In the genomic region with DNA sequence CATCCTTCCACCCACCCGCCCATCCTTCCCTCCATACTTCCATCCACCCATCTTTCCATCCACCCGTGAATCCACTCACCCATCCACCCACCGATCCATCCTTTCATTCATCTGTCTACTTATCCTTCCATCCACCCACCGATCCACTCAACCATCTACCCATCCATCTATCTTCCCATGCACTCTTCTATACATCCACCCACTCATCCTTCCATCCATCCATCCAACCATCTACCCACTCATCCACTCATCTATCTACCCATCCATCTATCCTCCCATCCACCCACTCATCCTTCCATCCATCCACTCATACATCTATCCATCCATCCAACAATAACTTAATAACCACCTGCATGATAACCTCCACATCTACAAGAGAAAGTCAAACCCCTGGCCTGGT, we compare ENCODE assay signal across 36 cellular contexts. TPM values are rescaled to one million over a fixed set of nuclear protein-coding genes. Genes with fewer than 3 reads are reported as not detected.
"Had no signal": no experiment of that assay in that cellular context is flagged by ENCODE, and none has a peak within 500 bp of the region (broad histone marks: within the 10 kb centered on the region; RNA-seq: fewer than 3 reads in every experiment).

No MANE protein-coding gene starts in this region.

- H3K9me3 Mint-ChIP-seq: activated B cell treated with CpG ODN at 0.5 μM for 24 hours; activated CD4-positive, alpha-beta memory T cell treated with anti-CD3 and anti-CD28 coated beads, Interleukin-2, amount 10 ng/mL, durations not matched to agents 7 days and 5 days; activated CD4-positive, alpha-beta T cell treated with anti-CD3 and anti-CD28 coated beads, Interleukin-2, amount 10 ng/mL, durations not matched to agents 7 days and 5 days; activated naive CD4-positive, alpha-beta T cell treated with anti-CD3 and anti-CD28 coated beads for 36 hours; activated naive CD4-positive, alpha-beta T cell treated with anti-CD3 and anti-CD28 coated beads, Interleukin-2, amount 50 U/mL, for 72 hours; activated naive CD8-positive, alpha-beta T cell treated with anti-CD3 and anti-CD28 coated beads for 36 hours; activated T-cell treated with anti-CD3 and anti-CD28 coated beads, Interleukin-2, amount 50 U/mL, for 24 hours; activated T-helper 17 cell treated with anti-CD3 and anti-CD28 coated beads, Interleukin-2, amount 50 U/mL, for 72 hours; brain; central memory CD8-positive, alpha-beta T cell; T-helper 1 cell treated with Interleukin-12 subunit alpha and Interleukin-12 subunit beta and Interleukin-4 antibody, amounts not matched to agents 30 μg/mL and 1 μg/mL, for 36 hours; T-helper 2 cell treated with Interferon-gamma antibody and Interleukin-4, amounts not matched to agents 5 μg/mL and 100 μg/mL, for 36 hours had no signal

- H3K36me3 ChIP-seq: adrenal gland, cardiac muscle cell had no signal

- H3K4me1 ChIP-seq: adrenal gland had no signal

- H3K4me3 Mint-ChIP-seq: activated B cell treated with CpG ODN at 0.5 μM for 24 hours; activated CD4-positive, alpha-beta memory T cell treated with anti-CD3 and anti-CD28 coated beads, Interleukin-2, amount 10 ng/mL, durations not matched to agents 7 days and 5 days; activated CD4-positive, alpha-beta T cell treated with anti-CD3 and anti-CD28 coated beads for 36 hours; activated CD4-positive, alpha-beta T cell treated with anti-CD3 and anti-CD28 coated beads, Interleukin-2, amount 10 ng/mL, durations not matched to agents 7 days and 5 days; activated CD8-positive, alpha-beta memory T cell treated with anti-CD3 and anti-CD28 coated beads, Interleukin-2, amount 10 ng/mL, durations not matched to agents 7 days and 5 days; activated CD8-positive, alpha-beta T cell treated with anti-CD3 and anti-CD28 coated beads, Interleukin-2, amount 10 ng/mL, durations not matched to agents 7 days and 5 days; activated naive CD4-positive, alpha-beta T cell treated with anti-CD3 and anti-CD28 coated beads for 36 hours; activated naive CD8-positive, alpha-beta T cell treated with anti-CD3 and anti-CD28 coated beads for 36 hours; activated T-cell treated with anti-CD3 and anti-CD28 coated beads, Interleukin-2, amount 50 U/mL, for 24 hours; activated T-helper 17 cell treated with anti-CD3 and anti-CD28 coated beads, Interleukin-2, amount 50 U/mL, for 72 hours; brain; central memory CD8-positive, alpha-beta T cell; T-helper 1 cell treated with Interleukin-12 subunit alpha and Interleukin-12 subunit beta and Interleukin-4 antibody, amounts not matched to agents 30 μg/mL and 1 μg/mL, for 36 hours; T-helper 2 cell treated with Interferon-gamma antibody and Interleukin-4, amounts not matched to agents 5 μg/mL and 100 μg/mL, for 36 hours had no signal

- H3K27ac ChIP-seq: adrenal gland, cardiac muscle cell, VCaP had no signal

- H3K4me3 ChIP-seq: adrenal gland, cardiac muscle cell had no signal

- ATAC-seq: activated CD4-positive, alpha-beta T cell treated with anti-CD3 and anti-CD28 coated beads for 36 hours; activated CD8-positive, alpha-beta memory T cell treated with anti-CD3 and anti-CD28 coated beads, Interleukin-2, amount 10 ng/mL, durations not matched to agents 7 days and 5 days; activated CD8-positive, alpha-beta T cell treated with anti-CD3 and anti-CD28 coated beads, Interleukin-2, amount 10 ng/mL, durations not matched to agents 7 days and 5 days; activated naive CD4-positive, alpha-beta T cell treated with anti-CD3 and anti-CD28 coated beads, Interleukin-2, amount 50 U/mL, for 72 hours; activated T-helper 17 cell treated with anti-CD3 and anti-CD28 coated beads, Interleukin-2, amount 50 U/mL, for 72 hours had no signal

- H3K36me3 Mint-ChIP-seq: activated CD8-positive, alpha-beta memory T cell treated with anti-CD3 and anti-CD28 coated beads, Interleukin-2, amount 10 ng/mL, durations not matched to agents 7 days and 5 days; activated naive CD4-positive, alpha-beta T cell treated with anti-CD3 and anti-CD28 coated beads, Interleukin-2, amount 50 U/mL, for 72 hours; activated naive CD8-positive, alpha-beta T cell treated with anti-CD3 and anti-CD28 coated beads for 36 hours; brain had no signal

- FAIRE-seq: TTC549 had no signal

- H3K27me3 Mint-ChIP-seq: activated CD4-positive, alpha-beta T cell treated with anti-CD3 and anti-CD28 coated beads, Interleukin-2, amount 10 ng/mL, durations not matched to agents 7 days and 5 days; activated CD8-positive, alpha-beta memory T cell treated with anti-CD3 and anti-CD28 coated beads, Interleukin-2, amount 10 ng/mL, durations not matched to agents 7 days and 5 days had no signal

- H3K27ac Mint-ChIP-seq: activated B cell treated with CpG ODN at 0.5 μM for 24 hours; activated CD4-positive, alpha-beta memory T cell treated with anti-CD3 and anti-CD28 coated beads, Interleukin-2, amount 10 ng/mL, durations not matched to agents 7 days and 5 days; activated CD4-positive, alpha-beta T cell treated with anti-CD3 and anti-CD28 coated beads for 36 hours; activated CD4-positive, alpha-beta T cell treated with anti-CD3 and anti-CD28 coated beads, Interleukin-2, amount 10 ng/mL, durations not matched to agents 7 days and 5 days; activated CD8-positive, alpha-beta memory T cell treated with anti-CD3 and anti-CD28 coated beads, Interleukin-2, amount 10 ng/mL, durations not matched to agents 7 days and 5 days; activated CD8-positive, alpha-beta T cell treated with anti-CD3 and anti-CD28 coated beads, Interleukin-2, amount 10 ng/mL, durations not matched to agents 7 days and 5 days; activated naive CD4-positive, alpha-beta T cell treated with anti-CD3 and anti-CD28 coated beads for 36 hours; activated naive CD4-positive, alpha-beta T cell treated with anti-CD3 and anti-CD28 coated beads, Interleukin-2, amount 50 U/mL, for 72 hours; activated naive CD8-positive, alpha-beta T cell treated with anti-CD3 and anti-CD28 coated beads for 36 hours; activated T-cell treated with anti-CD3 and anti-CD28 coated beads, Interleukin-2, amount 50 U/mL, for 24 hours; activated T-helper 17 cell treated with anti-CD3 and anti-CD28 coated beads, Interleukin-2, amount 50 U/mL, for 72 hours; T-helper 1 cell treated with Interleukin-12 subunit alpha and Interleukin-12 subunit beta and Interleukin-4 antibody, amounts not matched to agents 30 μg/mL and 1 μg/mL, for 36 hours; T-helper 2 cell treated with Interferon-gamma antibody and Interleukin-4, amounts not matched to agents 5 μg/mL and 100 μg/mL, for 36 hours had no signal

- DNase-seq: activated B cell treated with CpG ODN at 0.5 μM for 24 hours; activated CD4-positive, alpha-beta memory T cell treated with anti-CD3 and anti-CD28 coated beads, Interleukin-2, amount 10 ng/mL, durations not matched to agents 7 days and 5 days; activated CD4-positive, alpha-beta T cell treated with anti-CD3 and anti-CD28 coated beads for 1 hour; activated CD4-positive, alpha-beta T cell treated with anti-CD3 and anti-CD28 coated beads for 36 hours; activated CD4-positive, alpha-beta T cell treated with anti-CD3 and anti-CD28 coated beads for 48 hours; activated CD4-positive, alpha-beta T cell treated with anti-CD3 and anti-CD28 coated beads, Interleukin-2, amount 10 ng/mL, durations not matched to agents 7 days and 5 days; activated CD4-positive, alpha-beta T cell treated with anti-CD3 and anti-CD28 coated beads, Interleukin-2, amount 50 U/mL, for 48 hours; activated CD8-positive, alpha-beta memory T cell treated with anti-CD3 and anti-CD28 coated beads for 24 hours; activated CD8-positive, alpha-beta memory T cell treated with anti-CD3 and anti-CD28 coated beads, Interleukin-2, amount 10 ng/mL, durations not matched to agents 7 days and 5 days; activated CD8-positive, alpha-beta memory T cell treated with anti-CD3 and anti-CD28 coated beads, Interleukin-2, amount 50 U/mL, for 48 hours; activated CD8-positive, alpha-beta T cell treated with anti-CD3 and anti-CD28 coated beads, Interleukin-2, amount 10 ng/mL, durations not matched to agents 7 days and 5 days; activated effector memory CD4-positive, alpha-beta T cell treated with anti-CD3 and anti-CD28 coated beads, Interleukin-2, amount 50 U/mL, for 16 hours; activated gamma-delta T cell treated with Interleukin-2 at 50 U/mL for 16 hours; activated naive CD4-positive, alpha-beta T cell; activated naive CD4-positive, alpha-beta T cell treated with anti-CD3 and anti-CD28 coated beads for 36 hours; activated naive CD4-positive, alpha-beta T cell treated with anti-CD3 and anti-CD28 coated beads, Interleukin-2, amount 50 U/mL, for 16 hours; activated naive CD8-positive, alpha-beta T cell treated with anti-CD3 and anti-CD28 coated beads for 36 hours; activated T-cell treated with anti-CD3 and anti-CD28 coated beads, Interleukin-2, amount 50 U/mL, for 24 hours; activated T-cell treated with anti-CD3 and anti-CD28 coated beads, Interleukin-2, amount 50 U/mL, for 48 hours; adrenal gland; amniotic stem cell; aorta; caudate nucleus; cerebellar nuclear complex; T-helper 1 cell; T-helper 2 cell; T-helper 9 cell had no signal

- H3K4me1 Mint-ChIP-seq: activated B cell treated with CpG ODN at 0.5 μM for 24 hours; activated CD4-positive, alpha-beta memory T cell treated with anti-CD3 and anti-CD28 coated beads, Interleukin-2, amount 10 ng/mL, durations not matched to agents 7 days and 5 days; activated CD4-positive, alpha-beta T cell treated with anti-CD3 and anti-CD28 coated beads for 36 hours; activated CD4-positive, alpha-beta T cell treated with anti-CD3 and anti-CD28 coated beads, Interleukin-2, amount 10 ng/mL, durations not matched to agents 7 days and 5 days; activated CD8-positive, alpha-beta memory T cell treated with anti-CD3 and anti-CD28 coated beads, Interleukin-2, amount 10 ng/mL, durations not matched to agents 7 days and 5 days; activated naive CD8-positive, alpha-beta T cell treated with anti-CD3 and anti-CD28 coated beads for 36 hours; activated T-helper 17 cell treated with anti-CD3 and anti-CD28 coated beads, Interleukin-2, amount 50 U/mL, for 72 hours; central memory CD8-positive, alpha-beta T cell had no signal

- H3K9me3 ChIP-seq: adrenal gland had no signal

RNA-seq across cellular contexts. Expression of gene WNT7B, which starts 47.3 kb away (rescaled TPM):
- total RNA-seq: activated B cell treated with CpG ODN at 0.5 μM for 24 hours; activated CD4-positive, alpha-beta memory T cell treated with anti-CD3 and anti-CD28 coated beads, Interleukin-2, amount 10 ng/mL, durations not matched to agents 7 days and 5 days; activated CD4-positive, alpha-beta T cell treated with anti-CD3 and anti-CD28 coated beads for 36 hours; activated CD4-positive, alpha-beta T cell treated with anti-CD3 and anti-CD28 coated beads, Interleukin-2, amount 10 ng/mL, durations not matched to agents 7 days and 5 days; activated CD8-positive, alpha-beta memory T cell treated with anti-CD3 and anti-CD28 coated beads, Interleukin-2, amount 10 ng/mL, durations not matched to agents 7 days and 5 days; activated CD8-positive, alpha-beta T cell treated with anti-CD3 and anti-CD28 coated beads, Interleukin-2, amount 10 ng/mL, durations not matched to agents 7 days and 5 days; activated naive CD4-positive, alpha-beta T cell treated with anti-CD3 and anti-CD28 coated beads for 36 hours; activated naive CD8-positive, alpha-beta T cell treated with anti-CD3 and anti-CD28 coated beads for 36 hours; activated T-helper 17 cell treated with anti-CD3 and anti-CD28 coated beads, Interleukin-2, amount 50 U/mL, for 72 hours; aorta; cardiac muscle cell had no signal
- polyA plus RNA-seq: aorta, cardiac muscle cell had no signal
